1 cellular context compared by ENCODE assay signal in the genomic region with DNA sequence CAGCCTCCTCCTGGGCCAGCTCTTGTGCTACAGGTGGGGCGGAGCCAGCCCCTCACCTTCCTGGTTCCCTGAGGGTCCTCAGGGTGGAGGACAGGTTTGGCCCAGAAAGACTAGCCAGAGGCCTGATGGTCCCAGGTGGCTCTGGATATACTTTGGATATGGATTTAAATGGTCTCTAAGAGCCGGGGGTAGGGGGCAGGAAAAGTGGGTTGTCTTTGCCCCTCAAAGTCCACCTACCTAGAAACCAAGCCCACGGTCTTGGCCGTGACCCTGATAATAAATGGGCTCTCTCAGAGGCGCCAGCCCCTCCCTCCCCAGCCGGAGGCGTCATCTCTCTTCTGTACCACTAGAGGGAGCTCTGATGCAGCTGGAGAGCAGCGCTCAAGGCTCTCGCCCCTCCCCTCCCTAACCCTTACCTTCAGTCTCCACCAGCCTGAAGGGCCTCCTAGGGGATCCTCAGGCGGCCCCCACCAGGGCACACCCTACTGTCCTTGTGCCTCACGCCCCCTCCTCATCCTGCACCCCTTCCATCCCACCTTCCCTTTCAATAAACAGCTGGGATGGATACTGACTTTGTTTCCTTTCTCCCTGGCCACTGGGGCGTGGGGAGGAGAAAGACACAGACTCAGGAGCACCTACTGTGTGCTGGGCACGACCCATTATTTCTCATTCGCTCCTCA.
TF ChIP-seq lines count a peak whose summit lies in the region.

No MANE protein-coding gene starts in this region.

TF ChIP-seq in HepG2, 621 proteins besides CTCF, POLR2A, EP300 and RAD21 (continued from another document and continues in another):
- TF ChIP-seq REST (IDR thresholded peaks at IDR 0.05; ENCODE audit: borderline replicate concordance in 1 of 2, low read depth in 1 of 2, low read length in 2 of 2) (no peak), ELF4 (CRISPR knock-in tag; IDR thresholded peaks at IDR 0.05; ENCODE audit: borderline replicate concordance) (no peak), BRF2 (CRISPR knock-in tag; IDR thresholded peaks at IDR 0.05) (peak; percentile 37; the same call in 1 of the 2 replicates), PBX2 (CRISPR knock-in tag; IDR thresholded peaks at IDR 0.05) (no peak), HNRNPH1 (optimal IDR thresholded peaks at IDR 0.05; ENCODE audit: low read depth, low read length) (no peak), ZBTB21 (CRISPR knock-in tag; IDR thresholded peaks at IDR 0.05) (0 out of 2 replicates have a peak, but pooled peaks have one; percentile 11), ZBTB4 (CRISPR knock-in tag; IDR thresholded peaks at IDR 0.05; ENCODE audit: borderline replicate concordance) (no peak), NR0B2 (CRISPR knock-in tag; IDR thresholded peaks at IDR 0.05) (0 out of 2 replicates have a peak, but pooled peaks have one; percentile 9), ARID3A (IDR thresholded peaks at IDR 0.05; ENCODE audit: low read depth, low read length) (0 out of 2 replicates have a peak, but pooled peaks have one; percentile 26), LCORL (IDR thresholded peaks at IDR 0.05) (no peak), LCORL (CRISPR knock-in tag; IDR thresholded peaks at IDR 0.05) (0 out of 2 replicates have a peak, but pooled peaks have one; percentile 37), LBX2 (CRISPR knock-in tag; IDR thresholded peaks at IDR 0.05; ENCODE audit: borderline replicate concordance) (no peak), ZSCAN20 (CRISPR knock-in tag; IDR thresholded peaks at IDR 0.05; ENCODE audit: borderline replicate concordance) (no peak), IKZF5 (CRISPR knock-in tag; IDR thresholded peaks at IDR 0.05) (peak; percentile 92), NFYC (CRISPR knock-in tag; IDR thresholded peaks at IDR 0.05) (no peak), FOXM1 (CRISPR knock-in tag; IDR thresholded peaks at IDR 0.05) (no peak), ATF1 (CRISPR knock-in tag; IDR thresholded peaks at IDR 0.05) (no peak), ZNF589 (CRISPR knock-in tag; conservative IDR thresholded peaks at IDR 0.05) (no peak), ZNF784 (CRISPR knock-in tag; IDR thresholded peaks at IDR 0.05; ENCODE audit: borderline replicate concordance) (peak; percentile 86; the same call in 1 of the 2 replicates), THAP11 (CRISPR knock-in tag; IDR thresholded peaks at IDR 0.05) (peak; percentile 68), EZH2 (conservative IDR thresholded peaks at IDR 0.05; ENCODE audit: low read depth, low read length) (no peak), GZF1 (CRISPR knock-in tag; IDR thresholded peaks at IDR 0.05) (no peak)
- TF ChIP-seq, protein P1, sequence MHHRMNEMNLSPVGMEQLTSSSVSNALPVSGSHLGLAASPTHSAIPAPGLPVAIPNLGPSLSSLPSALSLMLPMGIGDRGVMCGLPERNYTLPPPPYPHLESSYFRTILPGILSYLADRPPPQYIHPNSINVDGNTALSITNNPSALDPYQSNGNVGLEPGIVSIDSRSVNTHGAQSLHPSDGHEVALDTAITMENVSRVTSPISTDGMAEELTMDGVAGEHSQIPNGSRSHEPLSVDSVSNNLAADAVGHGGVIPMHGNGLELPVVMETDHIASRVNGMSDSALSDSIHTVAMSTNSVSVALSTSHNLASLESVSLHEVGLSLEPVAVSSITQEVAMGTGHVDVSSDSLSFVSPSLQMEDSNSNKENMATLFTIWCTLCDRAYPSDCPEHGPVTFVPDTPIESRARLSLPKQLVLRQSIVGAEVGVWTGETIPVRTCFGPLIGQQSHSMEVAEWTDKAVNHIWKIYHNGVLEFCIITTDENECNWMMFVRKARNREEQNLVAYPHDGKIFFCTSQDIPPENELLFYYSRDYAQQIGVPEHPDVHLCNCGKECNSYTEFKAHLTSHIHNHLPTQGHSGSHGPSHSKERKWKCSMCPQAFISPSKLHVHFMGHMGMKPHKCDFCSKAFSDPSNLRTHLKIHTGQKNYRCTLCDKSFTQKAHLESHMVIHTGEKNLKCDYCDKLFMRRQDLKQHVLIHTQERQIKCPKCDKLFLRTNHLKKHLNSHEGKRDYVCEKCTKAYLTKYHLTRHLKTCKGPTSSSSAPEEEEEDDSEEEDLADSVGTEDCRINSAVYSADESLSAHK (CRISPR knock-in tag; IDR thresholded peaks at IDR 0.05; ENCODE audit: borderline replicate concordance) = peak; percentile 86
- TF ChIP-seq, protein P2, sequence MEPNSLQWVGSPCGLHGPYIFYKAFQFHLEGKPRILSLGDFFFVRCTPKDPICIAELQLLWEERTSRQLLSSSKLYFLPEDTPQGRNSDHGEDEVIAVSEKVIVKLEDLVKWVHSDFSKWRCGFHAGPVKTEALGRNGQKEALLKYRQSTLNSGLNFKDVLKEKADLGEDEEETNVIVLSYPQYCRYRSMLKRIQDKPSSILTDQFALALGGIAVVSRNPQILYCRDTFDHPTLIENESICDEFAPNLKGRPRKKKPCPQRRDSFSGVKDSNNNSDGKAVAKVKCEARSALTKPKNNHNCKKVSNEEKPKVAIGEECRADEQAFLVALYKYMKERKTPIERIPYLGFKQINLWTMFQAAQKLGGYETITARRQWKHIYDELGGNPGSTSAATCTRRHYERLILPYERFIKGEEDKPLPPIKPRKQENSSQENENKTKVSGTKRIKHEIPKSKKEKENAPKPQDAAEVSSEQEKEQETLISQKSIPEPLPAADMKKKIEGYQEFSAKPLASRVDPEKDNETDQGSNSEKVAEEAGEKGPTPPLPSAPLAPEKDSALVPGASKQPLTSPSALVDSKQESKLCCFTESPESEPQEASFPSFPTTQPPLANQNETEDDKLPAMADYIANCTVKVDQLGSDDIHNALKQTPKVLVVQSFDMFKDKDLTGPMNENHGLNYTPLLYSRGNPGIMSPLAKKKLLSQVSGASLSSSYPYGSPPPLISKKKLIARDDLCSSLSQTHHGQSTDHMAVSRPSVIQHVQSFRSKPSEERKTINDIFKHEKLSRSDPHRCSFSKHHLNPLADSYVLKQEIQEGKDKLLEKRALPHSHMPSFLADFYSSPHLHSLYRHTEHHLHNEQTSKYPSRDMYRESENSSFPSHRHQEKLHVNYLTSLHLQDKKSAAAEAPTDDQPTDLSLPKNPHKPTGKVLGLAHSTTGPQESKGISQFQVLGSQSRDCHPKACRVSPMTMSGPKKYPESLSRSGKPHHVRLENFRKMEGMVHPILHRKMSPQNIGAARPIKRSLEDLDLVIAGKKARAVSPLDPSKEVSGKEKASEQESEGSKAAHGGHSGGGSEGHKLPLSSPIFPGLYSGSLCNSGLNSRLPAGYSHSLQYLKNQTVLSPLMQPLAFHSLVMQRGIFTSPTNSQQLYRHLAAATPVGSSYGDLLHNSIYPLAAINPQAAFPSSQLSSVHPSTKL (CRISPR knock-in tag; IDR thresholded peaks at IDR 0.05) = peak; percentile 69
